1 cellular context compared by ENCODE assay signal in the genomic region with DNA sequence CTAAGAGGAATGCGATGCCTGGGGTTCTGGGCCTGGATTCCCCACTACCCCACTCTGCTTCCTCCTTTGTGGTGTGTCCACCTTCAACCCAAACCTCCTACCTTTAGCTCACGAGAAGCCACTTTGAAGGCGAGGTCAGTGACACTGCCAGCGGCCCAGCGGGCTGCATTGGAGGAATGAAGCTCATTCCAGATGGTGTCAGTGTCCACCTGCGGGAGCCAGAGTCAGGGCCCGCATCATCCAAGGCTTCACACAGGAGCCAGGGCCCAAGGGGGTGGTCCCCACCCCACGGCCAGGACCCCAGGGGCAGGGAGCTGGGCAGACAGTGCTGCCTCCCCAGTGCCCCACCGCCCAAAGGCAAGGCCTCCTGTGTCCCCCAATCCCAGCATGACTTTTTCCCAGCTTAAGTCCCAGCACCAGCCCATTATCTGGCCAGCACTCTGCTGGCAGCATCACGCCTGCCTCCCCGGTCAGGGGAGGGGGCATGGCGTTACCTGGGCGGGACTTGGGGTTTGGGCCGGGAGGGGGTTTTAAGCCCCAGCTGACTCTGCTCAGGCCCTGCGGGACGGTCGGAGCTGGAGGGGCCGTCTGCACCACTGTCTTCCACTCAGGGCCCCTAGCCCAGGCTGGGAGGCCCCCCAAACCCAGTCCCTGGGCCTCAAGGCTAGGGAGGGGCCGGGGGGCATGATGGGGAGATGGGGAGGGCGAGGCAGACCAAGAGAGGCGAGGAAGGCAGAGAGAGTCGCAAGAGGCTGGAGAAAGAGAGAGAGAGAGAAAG.
TF ChIP-seq lines count a peak whose summit lies in the region.

No MANE protein-coding gene starts in this region.

TF ChIP-seq in HepG2, 621 proteins besides CTCF, POLR2A, EP300 and RAD21:
- TF ChIP-seq, protein P1, sequence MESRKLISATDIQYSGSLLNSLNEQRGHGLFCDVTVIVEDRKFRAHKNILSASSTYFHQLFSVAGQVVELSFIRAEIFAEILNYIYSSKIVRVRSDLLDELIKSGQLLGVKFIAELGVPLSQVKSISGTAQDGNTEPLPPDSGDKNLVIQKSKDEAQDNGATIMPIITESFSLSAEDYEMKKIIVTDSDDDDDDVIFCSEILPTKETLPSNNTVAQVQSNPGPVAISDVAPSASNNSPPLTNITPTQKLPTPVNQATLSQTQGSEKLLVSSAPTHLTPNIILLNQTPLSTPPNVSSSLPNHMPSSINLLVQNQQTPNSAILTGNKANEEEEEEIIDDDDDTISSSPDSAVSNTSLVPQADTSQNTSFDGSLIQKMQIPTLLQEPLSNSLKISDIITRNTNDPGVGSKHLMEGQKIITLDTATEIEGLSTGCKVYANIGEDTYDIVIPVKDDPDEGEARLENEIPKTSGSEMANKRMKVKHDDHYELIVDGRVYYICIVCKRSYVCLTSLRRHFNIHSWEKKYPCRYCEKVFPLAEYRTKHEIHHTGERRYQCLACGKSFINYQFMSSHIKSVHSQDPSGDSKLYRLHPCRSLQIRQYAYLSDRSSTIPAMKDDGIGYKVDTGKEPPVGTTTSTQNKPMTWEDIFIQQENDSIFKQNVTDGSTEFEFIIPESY (CRISPR knock-in tag; IDR thresholded peaks at IDR 0.05): peak; percentile 58
- TF ChIP-seq, protein P2, sequence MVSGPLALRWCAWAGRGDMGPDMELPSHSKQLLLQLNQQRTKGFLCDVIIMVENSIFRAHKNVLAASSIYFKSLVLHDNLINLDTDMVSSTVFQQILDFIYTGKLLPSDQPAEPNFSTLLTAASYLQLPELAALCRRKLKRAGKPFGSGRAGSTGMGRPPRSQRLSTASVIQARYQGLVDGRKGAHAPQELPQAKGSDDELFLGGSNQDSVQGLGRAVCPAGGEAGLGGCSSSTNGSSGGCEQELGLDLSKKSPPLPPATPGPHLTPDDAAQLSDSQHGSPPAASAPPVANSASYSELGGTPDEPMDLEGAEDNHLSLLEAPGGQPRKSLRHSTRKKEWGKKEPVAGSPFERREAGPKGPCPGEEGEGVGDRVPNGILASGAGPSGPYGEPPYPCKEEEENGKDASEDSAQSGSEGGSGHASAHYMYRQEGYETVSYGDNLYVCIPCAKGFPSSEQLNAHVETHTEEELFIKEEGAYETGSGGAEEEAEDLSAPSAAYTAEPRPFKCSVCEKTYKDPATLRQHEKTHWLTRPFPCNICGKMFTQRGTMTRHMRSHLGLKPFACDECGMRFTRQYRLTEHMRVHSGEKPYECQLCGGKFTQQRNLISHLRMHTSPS (CRISPR knock-in tag; IDR thresholded peaks at IDR 0.05; ENCODE audit: low read depth): no peak
